15 cellular contexts compared by ENCODE assay signal in genomic region chr15:25737218-25737643, GRCh38.
A peak's percentile ranks its signal among the peaks of the same experiment; 100 is the strongest.
DNase-seq lines count a peak whose midpoint lies in the region; ATAC-seq and TF ChIP-seq lines count a peak whose summit lies in the region.
"Had no signal": no experiment of that assay in that cellular context is flagged by ENCODE, and none has a peak within 500 bp of the region (broad histone marks: within the 10 kb centered on the region; RNA-seq: fewer than 3 reads in every experiment).

No MANE protein-coding gene starts in this region.

- no peaks in the 10 kb centered on the region for H3K9me2 ChIP-seq in GM23248 (ENCODE audit: insufficient read depth)

- intact Hi-C loops in esophagus muscularis mucosa (cut with DNase I), result loop anchor here (2.0 to 5.0 kb wide), 3 partner anchors 62 to 195 kb away; no protein-coding TSS in a partner anchor

- H3K4me3 Mint-ChIP-seq in stimulated activated naive B cell treated with anti-CD40 and anti-IgM and Interleukin-4, amounts not matched to agents 10 μg/mL and 1 μg/mL and 100 μg/mL, for 72 hours, result no peak overlapping the region

- H3K9ac ChIP-seq in GM23248 (0 out of 2 replicates have a peak overlapping the region, but pooled peaks have one; percentile 8), smooth muscle cell (ENCODE audit: low read depth) (no peak overlapping the region)

- no peak overlapping the region for H2AFZ ChIP-seq in GM23248
- H2AFZ ChIP-seq in smooth muscle cell (ENCODE audit: low read depth), result no peak overlapping the region

- H3K27me3 ChIP-seq in GM23248 (replicated peaks; ENCODE audit: insufficient read depth) (no peaks in the 10 kb centered on the region), esophagus muscularis mucosa (peaks cover 0 to 4% (median 0%) of the 10 kb centered on the region in 4 donors), smooth muscle cell (ENCODE audit: low read depth) (no peaks in the 10 kb centered on the region)

- no peak overlapping the region for H3K27ac Mint-ChIP-seq in stimulated activated naive B cell treated with anti-CD40 and anti-IgM and Interleukin-4, amounts not matched to agents 10 μg/mL and 1 μg/mL and 100 μg/mL, for 72 hours

- H3K4me1 ChIP-seq in GM23248 (ENCODE audit: insufficient read depth), result peaks cover 22% of the 10 kb centered on the region
- peaks cover 26 to 82% (median 77%) of the 10 kb centered on the region in 4 donors for H3K4me1 ChIP-seq in esophagus muscularis mucosa
- H3K4me1 ChIP-seq in smooth muscle cell (ENCODE audit: low read depth), result peaks cover 18% of the 10 kb centered on the region

- in situ Hi-C loops in GM23248 (cut with MboI), result no loop called here

- H3K4me1 Mint-ChIP-seq in stimulated activated naive B cell treated with anti-CD40 and anti-IgM and Interleukin-4, amounts not matched to agents 10 μg/mL and 1 μg/mL and 100 μg/mL, for 72 hours, result peaks cover 16 to 22% of the 10 kb centered on the region in 2 donors

- H3K4me2 ChIP-seq in GM23248 (ENCODE audit: unreplicated experiment), result peak overlapping the region; percentile 43
- H3K4me2 ChIP-seq in smooth muscle cell, result peak overlapping the region; percentile 72

- no peak for ATAC-seq in stimulated activated naive B cell treated with anti-CD40 and anti-IgM and Interleukin-4, amounts not matched to agents 10 μg/mL and 1 μg/mL and 100 μg/mL, for 72 hours (replicated peaks)
- ATAC-seq in HG02981 (IDR thresholded peaks at IDR 0.05; ENCODE audit: unreplicated experiment), result no peak

- TF ChIP-seq POLR2A in esophagus muscularis mucosa (IDR thresholded peaks at IDR 0.05; ENCODE audit: low read depth), result no peak

- TF ChIP-seq EP300 in esophagus muscularis mucosa (IDR thresholded peaks at IDR 0.05), result peak; percentile 93

- H3K27ac ChIP-seq in GM23248, result peak overlapping the region; percentile 7; the same call in 1 of the 2 replicates
- peak overlapping the region; percentile 80 to 88 (median 86) for H3K27ac ChIP-seq in esophagus muscularis mucosa (replicated peaks in 1 of 4)
- peak overlapping the region; percentile 83 for H3K27ac ChIP-seq in smooth muscle cell (ENCODE audit: low read depth)

- 0 out of 2 replicates have a peak, but pooled peaks cover 6% of the 10 kb centered on the region for H3K36me3 ChIP-seq in GM23248 (ENCODE audit: low read depth)
- peaks cover 0 to 9% (median 0%) of the 10 kb centered on the region in 4 donors for H3K36me3 ChIP-seq in esophagus muscularis mucosa
- H3K36me3 ChIP-seq in smooth muscle cell (ENCODE audit: low read depth), result no peaks in the 10 kb centered on the region

- peak; percentile 15 for DNase-seq in GM23248
- peak; percentile 90 for DNase-seq in esophagus muscularis mucosa (ENCODE audit: extremely low spot score)
- peak; percentile 21 for DNase-seq in inferior parietal cortex (ENCODE audit: extremely low spot score)
- no peak for DNase-seq in smooth muscle cell (lab: John Stamatoyannopoulos, UW; ENCODE audit: unreplicated experiment)
- no peak for DNase-seq in stimulated activated naive B cell treated with anti-CD40 and anti-IgM and Interleukin-4, amounts not matched to agents 10 μg/mL and 1 μg/mL and 100 μg/mL, for 72 hours
- no peak for DNase-seq in OCI-M2 (lab: John Stamatoyannopoulos, UW; ENCODE audit: unreplicated experiment)
- no peak for DNase-seq in activated T-cell treated with anti-CD3 and anti-CD28 coated beads, Interleukin-2, amount 50 U/mL, for 1 hour
- DNase-seq: activated CD4-positive, CD25-positive, alpha-beta regulatory T cell treated with anti-CD3 and anti-CD28 coated beads, Interleukin-2, amount 50 U/mL, for 72 hours; AML-193; dermis blood vessel endothelial cell; DMS 273 treated with DMSO at 0.1 percent for 48 hours; H7; NCI-H524; T-helper 1 cell had no signal

- peak in 1 of 3 experiments; percentile 4 for TF ChIP-seq CTCF in esophagus muscularis mucosa (IDR thresholded peaks at IDR 0.05)
- TF ChIP-seq CTCF in smooth muscle cell (IDR thresholded peaks at IDR 0.05; ENCODE audit: borderline replicate concordance, insufficient read depth, poor library complexity, severe bottlenecking), result no peak

- H4K20me1 ChIP-seq in GM23248 (ENCODE audit: insufficient read depth) (no peaks in the 10 kb centered on the region), smooth muscle cell (ENCODE audit: low read depth) (no peaks in the 10 kb centered on the region)

- H3K79me2 ChIP-seq in GM23248 (ENCODE audit: insufficient read depth), result peaks cover 61% of the 10 kb centered on the region
- no peaks in the 10 kb centered on the region for H3K79me2 ChIP-seq in smooth muscle cell (ENCODE audit: low read depth)

- H3K36me3 Mint-ChIP-seq in stimulated activated naive B cell treated with anti-CD40 and anti-IgM and Interleukin-4, amounts not matched to agents 10 μg/mL and 1 μg/mL and 100 μg/mL, for 72 hours, result no peaks in the 10 kb centered on the region

- no peaks in the 10 kb centered on the region for H3K9me3 ChIP-seq in GM23248 (ENCODE audit: low read depth)
- no peaks in the 10 kb centered on the region for H3K9me3 ChIP-seq in esophagus muscularis mucosa
- H3K9me3 ChIP-seq in smooth muscle cell (replicated peaks; ENCODE audit: low read depth), result no peaks in the 10 kb centered on the region

- H3K9me3 Mint-ChIP-seq in stimulated activated naive B cell treated with anti-CD40 and anti-IgM and Interleukin-4, amounts not matched to agents 10 μg/mL and 1 μg/mL and 100 μg/mL, for 72 hours, result no peaks in the 10 kb centered on the region

- 23 to 34% methylated on average over 4 of the region's 4 CpGs for WGBS in GM23248 (ENCODE audit: low coverage in 1 of 2, low lambda C conversion rate in 2 of 2, missing lambda C conversion rate in 2 of 2), 2 experiments
- WGBS in esophagus muscularis mucosa, result 40% methylated on average over 2 of the region's 4 CpGs
- WGBS in smooth muscle cell (ENCODE audit: low lambda C conversion rate), result 5% methylated on average over 4 of the region's 4 CpGs

- H3K27me3 Mint-ChIP-seq in stimulated activated naive B cell treated with anti-CD40 and anti-IgM and Interleukin-4, amounts not matched to agents 10 μg/mL and 1 μg/mL and 100 μg/mL, for 72 hours, result peaks cover 35 to 51% of the 10 kb centered on the region in 2 donors

- H3K4me3 ChIP-seq in GM23248 (no peak overlapping the region), esophagus muscularis mucosa (no peak overlapping the region), smooth muscle cell (no peak overlapping the region)

- 0 out of 2 replicates have a peak, but pooled peaks cover 5% of the 10 kb centered on the region for H3F3A ChIP-seq in GM23248 (ENCODE audit: insufficient read depth)
- H3F3A ChIP-seq in smooth muscle cell (ENCODE audit: low read depth), result peaks cover 10% of the 10 kb centered on the region

Comparison
In these comparisons a context has a peak if more than half of its experiments do, and no peak if none do; other contexts are left out.
1. DNase-seq: peak in GM23248 (single experiment), esophagus muscularis mucosa (single experiment) and inferior parietal cortex (single experiment); none in smooth muscle cell (single experiment), stimulated activated naive B cell treated with anti-CD40 and anti-IgM and Interleukin-4, amounts not matched to agents 10 μg/mL and 1 μg/mL and 100 μg/mL, for 72 hours (single experiment), OCI-M2 (single experiment) and activated T-cell treated with anti-CD3 and anti-CD28 coated beads, Interleukin-2, amount 50 U/mL, for 1 hour (single experiment).
2. H3K27ac ChIP-seq: peak in every context shown above with its lines; median percentile 86 in esophagus muscularis mucosa; 83 in smooth muscle cell; 7 in GM23248.